Comparison of ENCODE assay signal across 9 cellular contexts in genomic region chr21:26686278-26686677, GRCh38.
DNase-seq lines count a peak whose midpoint lies in the region; ATAC-seq and TF ChIP-seq lines count a peak whose summit lies in the region.
"Had no signal": no experiment of that assay in that cellular context is flagged by ENCODE, and none has a peak within 500 bp of the region (broad histone marks: within the 10 kb centered on the region; RNA-seq: fewer than 3 reads in every experiment).

No MANE protein-coding gene starts in this region.

- TF ChIP-seq CTCF in CD4-positive, alpha-beta T cell (IDR thresholded peaks at IDR 0.05) = no peak
- TF ChIP-seq CTCF in GM20000 (IDR thresholded peaks at IDR 0.05; ENCODE audit: extremely low read depth, missing control alignments) (no peak), smooth muscle cell (IDR thresholded peaks at IDR 0.05; ENCODE audit: borderline replicate concordance, insufficient read depth, poor library complexity, severe bottlenecking) (no peak)

- no peak overlapping the region for H2BK12ac ChIP-seq in trophoblast cell (ENCODE audit: low read length)

- no peaks in the 10 kb centered on the region for H3K79me1 ChIP-seq in trophoblast cell (ENCODE audit: low read length)

- H3K23ac ChIP-seq in trophoblast cell (ENCODE audit: low read length) = no peak overlapping the region

- H3K36me3 ChIP-seq in smooth muscle cell (ENCODE audit: low read depth) (no peaks in the 10 kb centered on the region), trophoblast cell (ENCODE audit: control insufficient read depth in 1 of 2, insufficient read depth in 2 of 2, low read length in 2 of 2) (no peaks in the 10 kb centered on the region)
- H3K36me3 ChIP-seq: cardiac muscle cell had no signal

- H3K9me3 ChIP-seq in CD4-positive, alpha-beta T cell (ENCODE audit: control insufficient read depth, low read length) = peaks cover 3% of the 10 kb centered on the region
- H3K9me3 ChIP-seq in smooth muscle cell (replicated peaks; ENCODE audit: low read depth) = no peaks in the 10 kb centered on the region
- peaks cover 3% of the 10 kb centered on the region for H3K9me3 ChIP-seq in trophoblast cell (ENCODE audit: insufficient read depth, low read depth, low read length)

- no peaks in the 10 kb centered on the region for H4K20me1 ChIP-seq in smooth muscle cell (ENCODE audit: low read depth)

- POLR2A ChIA-PET in CD4-positive, alpha-beta T cell (lab: Charles Lee) = interaction anchor here (1.0 kb wide), 1 partner anchor 13 kb away, joined by 4 read pairs; no protein-coding TSS in a partner anchor

- H3K4me1 Mint-ChIP-seq in CD4-positive, alpha-beta T cell (ENCODE audit: low read depth) = peaks cover 8% of the 10 kb centered on the region

- no peaks in the 10 kb centered on the region for H3K27me3 Mint-ChIP-seq in CD4-positive, alpha-beta T cell

- no peak overlapping the region for H3K4ac ChIP-seq in trophoblast cell (ENCODE audit: low read depth, low read length)

- H2AFZ ChIP-seq in smooth muscle cell (ENCODE audit: low read depth) = no peak overlapping the region
- H2AFZ ChIP-seq in trophoblast cell (ENCODE audit: insufficient read depth, low read length, poor library complexity) = no peak overlapping the region

- H3K4me3 ChIP-seq in smooth muscle cell = no peak overlapping the region
- H3K4me3 ChIP-seq in trophoblast cell (ENCODE audit: low read depth, low read length) = no peak overlapping the region
- H3K4me3 ChIP-seq: cardiac muscle cell had no signal

- H3K79me2 ChIP-seq in smooth muscle cell (ENCODE audit: low read depth) (no peaks in the 10 kb centered on the region), trophoblast cell (ENCODE audit: control insufficient read depth, insufficient read depth, low read length, poor library complexity) (no peaks in the 10 kb centered on the region)

- CTCF ChIA-PET in CD4-positive, alpha-beta T cell (lab: Charles Lee) = interaction anchor here (0.6 kb wide), 1 partner anchor 10 kb away, joined by 3 read pairs; no protein-coding TSS in a partner anchor

- peak overlapping the region; percentile 52 for H3K27ac Mint-ChIP-seq in CD4-positive, alpha-beta T cell

- H3K9me3 Mint-ChIP-seq in CD4-positive, alpha-beta T cell = no peaks in the 10 kb centered on the region

- H3K9ac ChIP-seq in smooth muscle cell (ENCODE audit: low read depth) (no peak overlapping the region), trophoblast cell (ENCODE audit: low read length) (no peak overlapping the region)

- H2BK120ac ChIP-seq in trophoblast cell (ENCODE audit: insufficient read depth, low read length, poor library complexity) = no peak overlapping the region

- H4K91ac ChIP-seq in trophoblast cell (ENCODE audit: low read depth, low read length) = no peak overlapping the region

- H2BK5ac ChIP-seq in trophoblast cell (ENCODE audit: low read depth, low read length, poor library complexity) = no peak overlapping the region

- H3K14ac ChIP-seq in trophoblast cell (ENCODE audit: low read length) = no peak overlapping the region

- H3K27ac ChIP-seq in CD4-positive, alpha-beta T cell (ENCODE audit: low read depth, low read length) = no peak overlapping the region
- no peak overlapping the region for H3K27ac ChIP-seq in smooth muscle cell (ENCODE audit: low read depth)
- no peak overlapping the region for H3K27ac ChIP-seq in trophoblast cell (ENCODE audit: low read depth, low read length)
- H3K27ac ChIP-seq: cardiac muscle cell had no signal

- no peak overlapping the region for H2AK5ac ChIP-seq in trophoblast cell (ENCODE audit: low read length)

- H3K36me3 Mint-ChIP-seq in CD4-positive, alpha-beta T cell (ENCODE audit: low read depth) = no peaks in the 10 kb centered on the region

- no peaks in the 10 kb centered on the region for H3F3A ChIP-seq in smooth muscle cell (ENCODE audit: low read depth)

- WGBS in smooth muscle cell (ENCODE audit: low lambda C conversion rate) = 57% methylated on average over 3 of the region's 3 CpGs
- WGBS in trophoblast cell (ENCODE audit: extremely low coverage, insufficient coverage, insufficient read length) = no CpG with 5 or more reads among the region's 3 CpGs

- H4K8ac ChIP-seq in trophoblast cell (ENCODE audit: low read depth, low read length) = no peak overlapping the region

- peak in 2 of 10 experiments; percentile 0 to 2 for DNase-seq in CD4-positive, alpha-beta T cell
- peak; percentile 5 for DNase-seq in GM20000 (ENCODE audit: low spot score)
- DNase-seq in M059J (ENCODE audit: low read depth) = peak; percentile 41
- peak; percentile 42 for DNase-seq in amniotic epithelial cell (ENCODE audit: low read depth)
- peak; percentile 2 to 8 for DNase-seq in stimulated activated CD4-positive, alpha-beta T cell treated with anti-CD3 and anti-CD28 coated beads, Interleukin-2, amount 100 ng/mL, for 48 hours
- DNase-seq in smooth muscle cell (lab: John Stamatoyannopoulos, UW; ENCODE audit: unreplicated experiment) = no peak
- DNase-seq in trophoblast cell = no peak

- intact Hi-C loops in CD4-positive, alpha-beta T cell (cut with DNase I, micrococcal nuclease) = no loop called here

- no peak overlapping the region for H4K12ac ChIP-seq in trophoblast cell (ENCODE audit: low read depth, low read length)

- no peak overlapping the region for H3K18ac ChIP-seq in trophoblast cell (ENCODE audit: low read length)

- H3K27me3 ChIP-seq in CD4-positive, alpha-beta T cell (ENCODE audit: control insufficient read depth, insufficient read depth, low read length) = no peaks in the 10 kb centered on the region
- H3K27me3 ChIP-seq in smooth muscle cell (ENCODE audit: low read depth) (no peaks in the 10 kb centered on the region), trophoblast cell (ENCODE audit: insufficient read depth, low read length) (no peaks in the 10 kb centered on the region)
- H3K27me3 ChIP-seq: cardiac muscle cell had no signal

- peak; percentile 77 for ATAC-seq in CD4-positive, alpha-beta T cell (ENCODE audit: poor library complexity)
- no peak for ATAC-seq in HG03196 (IDR thresholded peaks at IDR 0.05; ENCODE audit: unreplicated experiment)

- H3K4me2 ChIP-seq in smooth muscle cell (no peak overlapping the region), trophoblast cell (ENCODE audit: low read length) (no peak overlapping the region)

- H3K4me1 ChIP-seq in smooth muscle cell (ENCODE audit: low read depth) (no peaks in the 10 kb centered on the region), trophoblast cell (ENCODE audit: control insufficient read depth in 1 of 2, insufficient read depth in 2 of 2, low read length in 2 of 2) (no peaks in the 10 kb centered on the region)

- no peak overlapping the region for H3K4me3 Mint-ChIP-seq in CD4-positive, alpha-beta T cell

Comparison
In these comparisons a context has a peak if more than half of its experiments do, and no peak if none do; other contexts are left out.
1. DNase-seq: peak in GM20000 (single experiment), M059J (single experiment), amniotic epithelial cell (single experiment) and stimulated activated CD4-positive, alpha-beta T cell treated with anti-CD3 and anti-CD28 coated beads, Interleukin-2, amount 100 ng/mL, for 48 hours (2 of 2); none in smooth muscle cell (single experiment) and trophoblast cell (0 of 2).